In genomic region chrX:20284992-20285391, GRCh38 we compare ENCODE assay signal across 23 cellular contexts.
"Had no signal": no experiment of that assay in that cellular context is flagged by ENCODE, and none has a peak within 500 bp of the region (broad histone marks: within the 10 kb centered on the region; RNA-seq: fewer than 3 reads in every experiment).

No MANE protein-coding gene starts in this region.

- H3K4me3 ChIP-seq: coronary artery, esophagus squamous epithelium, gastroesophageal sphincter, heart left ventricle, hepatocyte, left lung, prostate gland, stomach, thyroid gland had no signal

- H2AFZ ChIP-seq: hepatocyte had no signal

- H3K79me2 ChIP-seq: hepatocyte had no signal

- H3K27me3 ChIP-seq: esophagus squamous epithelium, foreskin keratinocyte, gastroesophageal sphincter, hepatocyte, left lung, thyroid gland had no signal

- ATAC-seq: effector memory CD8-positive, alpha-beta T cell; foreskin keratinocyte; gastroesophageal sphincter; heart left ventricle; left cardiac atrium; left lung; naive thymus-derived CD4-positive, alpha-beta T cell; right cardiac atrium had no signal

- DNase-seq: effector memory CD8-positive, alpha-beta T cell; erythroblast; esophagus squamous epithelium; foreskin keratinocyte; heart left ventricle; left cardiac atrium; left lung; mesendoderm; midbrain; naive thymus-derived CD4-positive, alpha-beta T cell; nucleus accumbens; right cardiac atrium; small intestine; stimulated activated CD4-positive, alpha-beta T cell treated with anti-CD3 and anti-CD28 coated beads, Interleukin-15, amount 100 ng/mL, for 24 hours; stimulated activated CD4-positive, alpha-beta T cell treated with anti-CD3 and anti-CD28 coated beads, Interleukin-2, amount 100 ng/mL, for 48 hours; stimulated activated naive CD4-positive, alpha-beta T cell treated with Interleukin-2 at 50 U/mL for 16 hours; stomach; thyroid gland; trophoblast cell had no signal

- H3K9me3 ChIP-seq: esophagus squamous epithelium, gastroesophageal sphincter, left lung, prostate gland, thyroid gland had no signal

- H3K27ac ChIP-seq: coronary artery, esophagus squamous epithelium, foreskin keratinocyte, gastroesophageal sphincter, heart left ventricle, hepatocyte, left lung, prostate gland, stomach, thyroid gland had no signal

- H3K4me2 ChIP-seq: hepatocyte had no signal

- H3K4me1 ChIP-seq: esophagus squamous epithelium, foreskin keratinocyte, gastroesophageal sphincter, heart left ventricle, left lung, prostate gland, stomach, thyroid gland had no signal

- H3K36me3 ChIP-seq: esophagus squamous epithelium, gastroesophageal sphincter, heart left ventricle, left lung, prostate gland, stomach, thyroid gland had no signal
